ENCODE assay signal across 12 cellular contexts in genomic region chr16:73033271-73033998, GRCh38. TPM values are rescaled to one million over a fixed set of nuclear protein-coding genes. Genes with fewer than 3 reads are reported as not detected.
DNase-seq lines count a peak whose midpoint lies in the region; ATAC-seq and TF ChIP-seq lines count a peak whose summit lies in the region.
"Had no signal": no experiment of that assay in that cellular context is flagged by ENCODE, and none has a peak within 500 bp of the region (broad histone marks: within the 10 kb centered on the region; RNA-seq: fewer than 3 reads in every experiment).

No MANE protein-coding gene starts in this region.

- peaks cover 23% of the 10 kb centered on the region for H3K4me1 ChIP-seq in IMR-90 (ENCODE audit: control insufficient read depth, insufficient read depth, low read length)
- peaks cover 70% of the 10 kb centered on the region for H3K4me1 ChIP-seq in ectodermal cell (ENCODE audit: control insufficient read depth, insufficient read depth, low read length)
- peaks cover 9 to 95% (median 40%) of the 10 kb centered on the region in 12 donors for H3K4me1 ChIP-seq in heart left ventricle

- BruUV-seq in IMR-90 (replicated peaks; lab: Mats Ljungman, UMichigan), result no TSS peak

- DNase-seq in AG04450 (ENCODE audit: low read depth, low spot score), result no peak
- no peak for DNase-seq in IMR-90
- no peak for DNase-seq in osteocyte (ENCODE audit: extremely low spot score, unreplicated experiment)
- no peak for DNase-seq in NCI-H82 (lab: John Stamatoyannopoulos, UW)
- no peak for DNase-seq in HPDE6-E6E7 (ENCODE audit: extremely low spot score)
- DNase-seq in heart left ventricle, result no peak
- DNase-seq: activated B cell treated with CpG ODN at 0.5 μM for 24 hours; activated T-cell treated with anti-CD3 and anti-CD28 coated beads, Interleukin-2, amount 50 U/mL, for 72 hours; NCI-H2029; stimulated activated CD4-positive, alpha-beta T cell treated with anti-CD3 and anti-CD28 coated beads, Interleukin-4, amount 100 ng/mL, for 1 hour had no signal

- dilution Hi-C loops in IMR-90 (cut with HindIII; ENCODE audit: low sequenced_read_pairs, unreplicated experiment), result loop anchor here (25.0 kb wide), 1 partner anchor 96 kb away; no protein-coding TSS in a partner anchor

- H4K91ac ChIP-seq in IMR-90 (ENCODE audit: insufficient read depth, low read depth, low read length), result no peak overlapping the region

- peak overlapping the region; percentile 51 for H3K4me3 Mint-ChIP-seq in osteocyte (ENCODE audit: unreplicated experiment)
- H3K4me3 Mint-ChIP-seq: activated T-cell treated with anti-CD3 and anti-CD28 coated beads, Interleukin-2, amount 50 U/mL, for 72 hours had no signal

- no peak overlapping the region for H3K4ac ChIP-seq in IMR-90 (ENCODE audit: low read depth, low read length)

- TF ChIP-seq CTCF in AG04450 (IDR thresholded peaks at IDR 0.05; ENCODE audit: low read depth, low read length), result no peak
- TF ChIP-seq CTCF in IMR-90 (conservative IDR thresholded peaks at IDR 0.05; ENCODE audit: low read depth, low read length), result no peak
- TF ChIP-seq CTCF in osteocyte (IDR thresholded peaks at IDR 0.05), result no peak
- no peak for TF ChIP-seq CTCF in heart left ventricle (IDR thresholded peaks at IDR 0.05)

- H3K9ac ChIP-seq in IMR-90 (ENCODE audit: low read depth, low read length), result no peak overlapping the region

- H2AK5ac ChIP-seq in IMR-90 (ENCODE audit: low read depth, low read length), result no peak overlapping the region

- POLR2A ChIA-PET in AG04450 (lab: Yijun Ruan, JAX) (no interaction called here), IMR-90 (lab: Charles Lee; ENCODE audit: unreplicated experiment) (no interaction called here)

- H4K8ac ChIP-seq in IMR-90 (ENCODE audit: low read depth in 2 of 2, low read length in 2 of 2), result no peak overlapping the region

- H3K9me3 ChIP-seq in AG04450 (ENCODE audit: control insufficient read depth, insufficient read depth, low read length) (no peaks in the 10 kb centered on the region), IMR-90 (ENCODE audit: control insufficient read depth, insufficient read depth, low read length) (no peaks in the 10 kb centered on the region), ectodermal cell (ENCODE audit: control insufficient read depth, low read length) (no peaks in the 10 kb centered on the region), heart left ventricle (no peaks in the 10 kb centered on the region)

- H2BK15ac ChIP-seq in IMR-90 (ENCODE audit: low read depth, low read length), result no peak overlapping the region

- peaks cover 10% of the 10 kb centered on the region for H3K36me3 Mint-ChIP-seq in osteocyte (ENCODE audit: unreplicated experiment)

- no peak overlapping the region for H2BK5ac ChIP-seq in IMR-90 (ENCODE audit: low read depth, low read length, poor library complexity, severe bottlenecking)

- peak overlapping the region; percentile 92 for H3K27ac Mint-ChIP-seq in osteocyte (ENCODE audit: unreplicated experiment)
- H3K27ac Mint-ChIP-seq: activated T-cell treated with anti-CD3 and anti-CD28 coated beads, Interleukin-2, amount 50 U/mL, for 72 hours had no signal

- H2AK9ac ChIP-seq in IMR-90 (replicated peaks; ENCODE audit: low read depth, low read length, poor library complexity), result peak overlapping the region; percentile 52

- in situ Hi-C loops in IMR-90 (cut with MboI; ENCODE audit: low sequenced_read_pairs), result no loop called here

- H3K27me3 Mint-ChIP-seq in osteocyte (ENCODE audit: unreplicated experiment), result no peaks in the 10 kb centered on the region

- peaks cover 5% of the 10 kb centered on the region; the same call in 1 of the 2 replicates for H3K9me1 ChIP-seq in IMR-90 (ENCODE audit: insufficient read depth, low read length)

- CTCF ChIA-PET in AG04450 (lab: Charles Lee), result no interaction called here
- CTCF ChIA-PET in IMR-90 (lab: Yijun Ruan, JAX), result interaction anchor here (0.6 to 0.7 kb wide), 2 partner anchors 28 to 62 kb away, joined by 4 read pairs; no protein-coding TSS in a partner anchor

- no peak overlapping the region for H3K14ac ChIP-seq in IMR-90 (replicated peaks; ENCODE audit: low read depth, low read length)

- no peak overlapping the region for H2BK20ac ChIP-seq in IMR-90 (ENCODE audit: low read depth, low read length)

- no peak overlapping the region for H3K4me3 ChIP-seq in AG04450 (ENCODE audit: low read depth, low read length)
- H3K4me3 ChIP-seq in IMR-90 (ENCODE audit: insufficient read depth, low read depth, low read length), result no peak overlapping the region
- H3K4me3 ChIP-seq in ectodermal cell (ENCODE audit: insufficient read depth, low read depth, low read length), result peak overlapping the region; percentile 20
- H3K4me3 ChIP-seq in heart left ventricle, result no peak overlapping the region

- intact Hi-C loops in IMR-90 (cut with micrococcal nuclease) (no loop called here), heart left ventricle (cut with DNase I) (no loop called here)

- no peak overlapping the region for H3K18ac ChIP-seq in IMR-90 (ENCODE audit: low read depth, low read length)

- no peak overlapping the region for H2BK120ac ChIP-seq in IMR-90 (ENCODE audit: low read depth, low read length)

- peaks cover 67% of the 10 kb centered on the region for H4K20me1 ChIP-seq in IMR-90 (ENCODE audit: insufficient read depth, low read length)

- H3K56ac ChIP-seq in IMR-90 (ENCODE audit: extremely low read depth, insufficient read depth, low read length), result no peak overlapping the region

- H3K4me1 Mint-ChIP-seq in osteocyte (ENCODE audit: unreplicated experiment), result peaks cover 96% of the 10 kb centered on the region

- H3K36me3 ChIP-seq in IMR-90 (ENCODE audit: control insufficient read depth, insufficient read depth, low read length) (no peaks in the 10 kb centered on the region; the same call in 1 of the 2 replicates), ectodermal cell (ENCODE audit: control insufficient read depth, insufficient read depth, low read length) (no peaks in the 10 kb centered on the region), heart left ventricle (no peaks in the 10 kb centered on the region)

- no peak overlapping the region for H4K5ac ChIP-seq in IMR-90 (ENCODE audit: low read depth, low read length)

- H3K27me3 ChIP-seq in AG04450 (ENCODE audit: control insufficient read depth, insufficient read depth, low read length), result no peaks in the 10 kb centered on the region
- H3K27me3 ChIP-seq in IMR-90 (ENCODE audit: control insufficient read depth, insufficient read depth, low read length), result no peaks in the 10 kb centered on the region
- peaks cover 89% of the 10 kb centered on the region for H3K27me3 ChIP-seq in ectodermal cell (ENCODE audit: control insufficient read depth, insufficient read depth, low read length, poor library complexity, severe bottlenecking)
- no peaks in the 10 kb centered on the region for H3K27me3 ChIP-seq in heart left ventricle

- H3K9me3 Mint-ChIP-seq in osteocyte (ENCODE audit: unreplicated experiment), result no peaks in the 10 kb centered on the region
- H3K9me3 Mint-ChIP-seq: activated B cell treated with CpG ODN at 0.5 μM for 24 hours; activated T-cell treated with anti-CD3 and anti-CD28 coated beads, Interleukin-2, amount 50 U/mL, for 72 hours had no signal

- no peak for TF ChIP-seq POLR2A in IMR-90 (IDR thresholded peaks at IDR 0.05; ENCODE audit: low read depth, low read length)
- no peak for TF ChIP-seq POLR2A in heart left ventricle (IDR thresholded peaks at IDR 0.05)

- peak overlapping the region; percentile 45 for H2AFZ ChIP-seq in IMR-90 (replicated peaks; ENCODE audit: low read length, poor library complexity)

- no CpG with 5 or more reads among the region's 20 CpGs for WGBS in IMR-90 (ENCODE audit: extremely low coverage in 2 of 2, insufficient read length in 1 of 2), 2 experiments
- 0% methylated on average over 19 to 20 of the region's 20 CpGs for WGBS in ectodermal cell, 2 experiments
- WGBS in heart left ventricle, 4 donors, result 60 to 71% (median 67%) methylated on average over 20 of the region's 20 CpGs

- H3K23ac ChIP-seq in IMR-90 (ENCODE audit: low read depth, low read length), result 0 out of 2 replicates have a peak overlapping the region, but pooled peaks have one; percentile 18

- H3K79me1 ChIP-seq in IMR-90 (ENCODE audit: low read depth in 1 of 2, low read length in 2 of 2), result peaks cover 46 to 87% of the 10 kb centered on the region in 2 experiments

- H3K27ac ChIP-seq in AG04450 (ENCODE audit: low read depth, low read length) (peak overlapping the region; percentile 21), IMR-90 (ENCODE audit: insufficient read depth, low read length) (no peak overlapping the region), ectodermal cell (ENCODE audit: insufficient read depth, low read depth, low read length, poor library complexity, severe bottlenecking) (peak overlapping the region; percentile 53), heart left ventricle (peak overlapping the region in 4 of 12 donors; percentile 8 to 27 (median 12))

- no peak for TF ChIP-seq RAD21 in IMR-90 (IDR thresholded peaks at IDR 0.05; ENCODE audit: low read length)

- ATAC-seq in IMR-90 (ENCODE audit: low read depth) (0 out of 2 replicates have a peak, but pooled peaks have one; percentile 18), HG03520 (IDR thresholded peaks at IDR 0.05; ENCODE audit: unreplicated experiment) (no peak), heart left ventricle (no peak)

- peak overlapping the region; percentile 32; the same call in 1 of the 2 replicates for H3K4me2 ChIP-seq in IMR-90 (ENCODE audit: low read depth, low read length)

TF ChIP-seq in IMR-90, 13 proteins besides CTCF, POLR2A, EP300 and RAD21 (continues in another document):
- no peak for TF ChIP-seq NFE2L2 (IDR thresholded peaks at IDR 0.05; ENCODE audit: low read depth, low read length)
- no peak for TF ChIP-seq RFX5 (IDR thresholded peaks at IDR 0.05; ENCODE audit: low read depth, low read length)
- TF ChIP-seq CEBPB (IDR thresholded peaks at IDR 0.05; ENCODE audit: low read depth, low read length), result no peak
- TF ChIP-seq FOS (IDR thresholded peaks at IDR 0.05; ENCODE audit: low read depth, low read length), result no peak
- no peak for TF ChIP-seq MXI1 (IDR thresholded peaks at IDR 0.05; ENCODE audit: borderline replicate concordance, low read depth, low read length)
- TF ChIP-seq CHD1 (IDR thresholded peaks at IDR 0.05; ENCODE audit: low read depth, low read length), result no peak
- no peak for TF ChIP-seq MAFK (IDR thresholded peaks at IDR 0.05; ENCODE audit: low read depth, low read length)

RNA-seq across cellular contexts. Expression of gene ZFHX3, which starts 14.5 kb away (rescaled TPM):
- polyA plus RNA-seq in AG04450 (2011; rRNA removed), result 3.3 and 4.2 TPM in 2 replicates
- 11.1 and 12.1 TPM in 2 replicates for polyA minus RNA-seq in AG04450 (2011; rRNA and poly(A)+ RNA removed)
- 1.4 and 2.2 TPM in 2 replicates for total RNA-seq in IMR-90 (2012; rRNA removed)
- 1.7 and 2.0 TPM in 2 replicates for polyA plus RNA-seq in IMR-90 (2012; rRNA removed)
- polyA plus RNA-seq in IMR-90 (2012; cell fraction: cytosol; rRNA removed), result 0.78 and 1.1 TPM in 2 replicates
- polyA plus RNA-seq in IMR-90 (2012; cell fraction: nucleus; rRNA removed; ENCODE audit: low replicate concordance), result 1.9 and 2.8 TPM in 2 replicates
- 3.7 TPM for polyA plus RNA-seq in ectodermal cell (2013, experiment 1 of 4)
- polyA plus RNA-seq in ectodermal cell (2013, experiment 2 of 4), result 5.3 TPM
- polyA plus RNA-seq in ectodermal cell (2013, experiment 3 of 4), result 3.8 TPM
- polyA plus RNA-seq in ectodermal cell (2013, experiment 4 of 4), result 5.5 TPM
- 89.1 and 97.0 TPM in 2 replicates for total RNA-seq in osteocyte
- 10 to 100 TPM in 6 of 9 donors, 1 to 10 TPM in 3; 7.8 to 21.6 (median 14.5) TPM for total RNA-seq in heart left ventricle
- polyA plus RNA-seq in heart left ventricle, result 1 to 10 TPM; 3.8 to 4.0 TPM
